ENCODE assay signal across 25 cellular contexts in the genomic region with DNA sequence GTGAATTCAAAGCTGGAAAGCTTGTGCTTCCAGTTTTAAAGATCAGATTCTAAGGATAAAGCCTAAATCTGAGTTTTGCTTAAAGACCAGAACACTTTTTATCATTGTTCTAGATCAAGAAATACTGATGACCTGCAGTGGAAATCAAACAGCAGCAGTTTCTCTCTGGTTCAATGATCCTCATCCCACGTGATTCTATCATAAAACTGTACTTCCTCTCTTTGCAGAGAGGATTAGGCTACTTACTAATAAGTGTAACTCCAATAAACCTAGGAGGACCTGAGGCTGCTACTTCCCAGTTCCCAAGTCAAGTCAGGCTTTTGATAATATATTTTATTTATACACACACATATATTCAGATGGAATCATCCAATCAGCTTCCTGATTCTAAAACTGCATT.
DNase-seq lines count a peak whose midpoint lies in the region; ATAC-seq and TF ChIP-seq lines count a peak whose summit lies in the region.
"Had no signal": no experiment of that assay in that cellular context is flagged by ENCODE, and none has a peak within 500 bp of the region (broad histone marks: within the 10 kb centered on the region; RNA-seq: fewer than 3 reads in every experiment).

No MANE protein-coding gene starts in this region.

- CTCF ChIA-PET in A673 (lab: Charles Lee): no interaction called here
- CTCF ChIA-PET in CD8-positive, alpha-beta T cell (lab: Charles Lee): no interaction called here

- intact Hi-C loops in A673 (cut with micrococcal nuclease; ENCODE audit: unreplicated experiment): loop anchor here (5.0 to 10.0 kb wide), 2 partner anchors 81 to 161 kb away; partner anchors contain the start of gene TCF4
- intact Hi-C loops in CD8-positive, alpha-beta T cell (cut with DNase I, micrococcal nuclease): no loop called here

- no peaks in the 10 kb centered on the region for H3K36me3 ChIP-seq in A673 (ENCODE audit: insufficient read depth, low read length, poor library complexity, severe bottlenecking)
- no peaks in the 10 kb centered on the region for H3K36me3 ChIP-seq in CD8-positive, alpha-beta T cell (ENCODE audit: insufficient read depth, low read length)
- H3K36me3 ChIP-seq: heart left ventricle, neutrophil, transverse colon had no signal

- peak overlapping the region; percentile 60 for H3K27ac ChIP-seq in A673 (ENCODE audit: low read depth, low read length, poor library complexity, severe bottlenecking)
- no peak overlapping the region for H3K27ac ChIP-seq in CD8-positive, alpha-beta T cell (ENCODE audit: low read depth, low read length)
- H3K27ac ChIP-seq: GM23248, neutrophil, transverse colon, VCaP had no signal

- H3K27me3 ChIP-seq in A673 (replicated peaks; ENCODE audit: insufficient read depth, low read depth, low read length, poor library complexity): no peaks in the 10 kb centered on the region
- H3K27me3 ChIP-seq in CD8-positive, alpha-beta T cell (ENCODE audit: insufficient read depth, low read length): no peaks in the 10 kb centered on the region
- H3K27me3 ChIP-seq: heart left ventricle, neutrophil, transverse colon had no signal

- TF ChIP-seq CTCF in A673 (conservative IDR thresholded peaks at IDR 0.05; ENCODE audit: low read depth, low read length): no peak
- TF ChIP-seq CTCF in HFFc6 (IDR thresholded peaks at IDR 0.05): no peak
- no peak for TF ChIP-seq CTCF in CD8-positive, alpha-beta T cell (IDR thresholded peaks at IDR 0.05)

- no peak overlapping the region for H3K4me3 ChIP-seq in A673 (ENCODE audit: low read depth, low read length, poor library complexity, severe bottlenecking)
- H3K4me3 ChIP-seq in CD8-positive, alpha-beta T cell (ENCODE audit: low read depth, low read length): no peak overlapping the region
- H3K4me3 ChIP-seq: GM23248, heart left ventricle, transverse colon had no signal

- peak overlapping the region; percentile 21; the same call in 1 of the 2 replicates for H3K27ac Mint-ChIP-seq in HFFc6
- no peak overlapping the region for H3K27ac Mint-ChIP-seq in CD8-positive, alpha-beta T cell
- H3K27ac Mint-ChIP-seq: activated CD4-positive, alpha-beta T cell treated with anti-CD3 and anti-CD28 coated beads, Interleukin-2, amount 10 ng/mL, durations not matched to agents 7 days and 5 days; activated CD8-positive, alpha-beta memory T cell treated with anti-CD3 and anti-CD28 coated beads, Interleukin-2, amount 10 ng/mL, durations not matched to agents 7 days and 5 days; activated naive CD4-positive, alpha-beta T cell treated with anti-CD3 and anti-CD28 coated beads, Interleukin-2, amount 10 ng/mL, durations not matched to agents 7 days and 5 days; activated T-helper 1 cell treated with anti-CD3 and anti-CD28 coated beads, Interleukin-12 subunit alpha, Interleukin-12 subunit beta, Interleukin-2, Interleukin-4 antibody, amounts not matched to agents 30 ng/mL and 10 ng/mL and 1 ng/mL, durations not matched to agents 14 hours and 24 hours and 36 hours; T-helper 17 cell had no signal

- peaks cover 18% of the 10 kb centered on the region for H3K36me3 Mint-ChIP-seq in HFFc6 (ENCODE audit: low read depth)
- H3K36me3 Mint-ChIP-seq in CD8-positive, alpha-beta T cell: no peaks in the 10 kb centered on the region
- H3K36me3 Mint-ChIP-seq: activated CD8-positive, alpha-beta memory T cell treated with anti-CD3 and anti-CD28 coated beads, Interleukin-2, amount 10 ng/mL, durations not matched to agents 7 days and 5 days; activated naive CD4-positive, alpha-beta T cell treated with anti-CD3 and anti-CD28 coated beads, Interleukin-2, amount 10 ng/mL, durations not matched to agents 7 days and 5 days had no signal

- POLR2A ChIA-PET in A673 (lab: Charles Lee; ENCODE audit: low non-redundant PET): interaction anchor here (0.5 kb wide), 1 partner anchor 43 kb away, joined by 4 read pairs; no protein-coding TSS in a partner anchor
- POLR2A ChIA-PET in CD8-positive, alpha-beta T cell (lab: Charles Lee): no interaction called here

- H3K27me3 Mint-ChIP-seq in HFFc6 (ENCODE audit: insufficient read depth): no peaks in the 10 kb centered on the region; the same call in 1 of the 2 replicates
- no peaks in the 10 kb centered on the region for H3K27me3 Mint-ChIP-seq in CD8-positive, alpha-beta T cell (ENCODE audit: low read depth)
- H3K27me3 Mint-ChIP-seq: activated CD8-positive, alpha-beta memory T cell treated with anti-CD3 and anti-CD28 coated beads, Interleukin-2, amount 10 ng/mL, durations not matched to agents 7 days and 5 days had no signal

- peak; percentile 48 for DNase-seq in A673 (ENCODE audit: low spot score)
- DNase-seq in HFFc6: no peak
- DNase-seq in OCI-M1 (lab: John Stamatoyannopoulos, UW): peak; percentile 49
- peak; percentile 34 for DNase-seq in germinal center (ENCODE audit: low spot score)
- DNase-seq in CD8-positive, alpha-beta T cell: no peak
- no peak for DNase-seq in COR-L47 (lab: John Stamatoyannopoulos, UW)
- DNase-seq: activated CD4-positive, alpha-beta T cell treated with anti-CD3 and anti-CD28 coated beads, Interleukin-2, amount 10 ng/mL, durations not matched to agents 7 days and 5 days; activated CD8-positive, alpha-beta memory T cell treated with anti-CD3 and anti-CD28 coated beads, Interleukin-2, amount 10 ng/mL, durations not matched to agents 7 days and 5 days; activated naive CD4-positive, alpha-beta T cell treated with anti-CD3 and anti-CD28 coated beads, Interleukin-2, amount 10 ng/mL, durations not matched to agents 7 days and 5 days; amniotic stem cell; effector CD8-positive, alpha-beta T cell; erythroblast; GM23248; heart left ventricle; mammary epithelial cell; NCI-H1105 treated with DMSO at 0.1 percent for 48 hours; NCI-H2029; NCI-H446; T-helper 17 cell; transverse colon had no signal

- no peak overlapping the region for H3K4me3 Mint-ChIP-seq in HFFc6
- H3K4me3 Mint-ChIP-seq in CD8-positive, alpha-beta T cell: no peak overlapping the region
- H3K4me3 Mint-ChIP-seq: activated CD4-positive, alpha-beta T cell treated with anti-CD3 and anti-CD28 coated beads, Interleukin-2, amount 10 ng/mL, durations not matched to agents 7 days and 5 days; activated CD8-positive, alpha-beta memory T cell treated with anti-CD3 and anti-CD28 coated beads, Interleukin-2, amount 10 ng/mL, durations not matched to agents 7 days and 5 days; activated naive CD4-positive, alpha-beta T cell treated with anti-CD3 and anti-CD28 coated beads, Interleukin-2, amount 10 ng/mL, durations not matched to agents 7 days and 5 days; activated T-helper 1 cell treated with anti-CD3 and anti-CD28 coated beads, Interleukin-12 subunit alpha, Interleukin-12 subunit beta, Interleukin-2, Interleukin-4 antibody, amounts not matched to agents 30 ng/mL and 10 ng/mL and 1 ng/mL, durations not matched to agents 14 hours and 24 hours and 36 hours; T-helper 17 cell had no signal

- ATAC-seq in GM18870 (IDR thresholded peaks at IDR 0.05; ENCODE audit: unreplicated experiment) (no peak), HG03139 (IDR thresholded peaks at IDR 0.05; ENCODE audit: unreplicated experiment) (no peak)
- ATAC-seq in CD8-positive, alpha-beta T cell: no peak
- ATAC-seq: activated CD8-positive, alpha-beta memory T cell treated with anti-CD3 and anti-CD28 coated beads, Interleukin-2, amount 10 ng/mL, durations not matched to agents 7 days and 5 days; heart left ventricle; T-helper 17 cell had no signal

- no peaks in the 10 kb centered on the region for H3K9me3 ChIP-seq in A673 (ENCODE audit: low read depth, low read length, poor library complexity, severe bottlenecking)
- H3K9me3 ChIP-seq in CD8-positive, alpha-beta T cell (ENCODE audit: low read length): no peaks in the 10 kb centered on the region
- H3K9me3 ChIP-seq: heart left ventricle, neutrophil, transverse colon had no signal

- no TSS peak for BruUV-seq in A673 (replicated peaks; lab: Mats Ljungman, UMichigan)

- H3K4me1 Mint-ChIP-seq in HFFc6 (ENCODE audit: low read depth): peaks cover 86% of the 10 kb centered on the region
- peaks cover 2% of the 10 kb centered on the region for H3K4me1 Mint-ChIP-seq in CD8-positive, alpha-beta T cell (ENCODE audit: low read depth)
- H3K4me1 Mint-ChIP-seq: activated CD8-positive, alpha-beta memory T cell treated with anti-CD3 and anti-CD28 coated beads, Interleukin-2, amount 10 ng/mL, durations not matched to agents 7 days and 5 days; activated naive CD4-positive, alpha-beta T cell treated with anti-CD3 and anti-CD28 coated beads, Interleukin-2, amount 10 ng/mL, durations not matched to agents 7 days and 5 days had no signal

- H3K4me1 ChIP-seq in A673 (ENCODE audit: insufficient read depth, low read length, poor library complexity, severe bottlenecking): peaks cover 56% of the 10 kb centered on the region
- H3K4me1 ChIP-seq in CD8-positive, alpha-beta T cell (ENCODE audit: insufficient read depth, low read length): no peaks in the 10 kb centered on the region

- no peaks in the 10 kb centered on the region for H3K9me3 Mint-ChIP-seq in HFFc6
- no peaks in the 10 kb centered on the region for H3K9me3 Mint-ChIP-seq in CD8-positive, alpha-beta T cell
- H3K9me3 Mint-ChIP-seq: activated CD4-positive, alpha-beta T cell treated with anti-CD3 and anti-CD28 coated beads, Interleukin-2, amount 10 ng/mL, durations not matched to agents 7 days and 5 days; activated naive CD4-positive, alpha-beta T cell treated with anti-CD3 and anti-CD28 coated beads, Interleukin-2, amount 10 ng/mL, durations not matched to agents 7 days and 5 days; activated T-helper 1 cell treated with anti-CD3 and anti-CD28 coated beads, Interleukin-12 subunit alpha, Interleukin-12 subunit beta, Interleukin-2, Interleukin-4 antibody, amounts not matched to agents 30 ng/mL and 10 ng/mL and 1 ng/mL, durations not matched to agents 14 hours and 24 hours and 36 hours had no signal

Comparison
In these comparisons a context has a peak if more than half of its experiments do, and no peak if none do; other contexts are left out.
1. DNase-seq: peak in A673 (single experiment), OCI-M1 (single experiment) and germinal center (single experiment); none in HFFc6 (single experiment), CD8-positive, alpha-beta T cell (0 of 7) and COR-L47 (single experiment).